Comparison of ENCODE assay signal across 1 cellular context in genomic region chr20:37970856-37971245, GRCh38.
TF ChIP-seq lines count a peak whose summit lies in the region.

No MANE protein-coding gene starts in this region.

TF ChIP-seq in IMR-90, 13 proteins besides CTCF, POLR2A, EP300 and RAD21 (continued from another document):
- TF ChIP-seq CHD1 (IDR thresholded peaks at IDR 0.05; ENCODE audit: low read depth, low read length) (no peak), MXI1 (IDR thresholded peaks at IDR 0.05; ENCODE audit: borderline replicate concordance, low read depth, low read length) (no peak), MAZ (IDR thresholded peaks at IDR 0.05; ENCODE audit: borderline replicate concordance, low read depth, low read length) (no peak), FOS (IDR thresholded peaks at IDR 0.05; ENCODE audit: low read depth, low read length) (no peak)
